9 cellular contexts compared by ENCODE assay signal in the genomic region with DNA sequence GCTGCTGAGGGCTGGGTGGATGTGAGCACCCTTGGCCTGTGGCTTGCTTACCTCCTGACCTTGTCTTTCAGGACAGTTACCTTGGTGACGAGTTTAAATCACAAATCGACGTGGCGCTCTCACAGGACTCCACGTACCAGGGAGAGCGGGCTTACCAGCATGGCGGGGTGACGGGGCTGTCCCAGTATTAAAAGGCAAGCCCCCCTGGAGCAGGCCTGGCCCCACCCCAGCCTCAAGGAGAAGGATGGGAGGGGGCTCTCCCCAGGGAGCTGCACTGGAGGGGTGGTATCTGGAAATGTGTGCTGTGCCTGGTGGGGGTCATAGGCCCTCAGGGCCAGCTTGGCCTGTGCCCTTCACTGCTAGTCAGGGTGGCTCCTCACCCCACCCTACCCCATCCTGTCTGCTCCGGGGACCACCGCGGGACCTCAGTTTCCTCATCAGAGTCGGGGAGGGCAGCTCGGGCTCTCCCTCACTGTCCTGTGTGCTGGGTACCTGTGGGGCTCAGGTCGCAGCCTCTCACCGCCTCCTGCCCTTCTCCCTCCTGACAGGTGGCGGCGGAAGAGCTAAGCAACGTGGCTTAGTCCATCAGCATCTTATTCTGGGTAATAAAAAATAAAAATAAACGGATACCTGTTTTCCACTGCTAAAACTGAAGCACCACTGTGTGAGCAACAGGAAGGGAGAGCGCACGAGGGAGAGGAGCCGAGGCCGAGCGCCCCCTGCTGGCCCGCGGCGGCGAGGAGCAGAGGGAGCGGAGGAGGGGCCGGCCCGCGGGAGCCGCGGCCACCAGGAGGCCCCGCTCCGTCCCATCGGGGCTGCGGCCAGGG. TPM values are rescaled to one million over a fixed set of nuclear protein-coding genes. Genes with fewer than 3 reads are reported as not detected.
DNase-seq lines count a peak whose midpoint lies in the region; ATAC-seq, FAIRE-seq and TF ChIP-seq lines count a peak whose summit lies in the region.
"Had no signal": no experiment of that assay in that cellular context is flagged by ENCODE, and none has a peak within 500 bp of the region (broad histone marks: within the 10 kb centered on the region; RNA-seq: fewer than 3 reads in every experiment).

No MANE protein-coding gene starts in this region.

- intact Hi-C loops in activated CD4-positive, alpha-beta T cell treated with anti-CD3 and anti-CD28 coated beads for 36 hours (cut with DNase I, micrococcal nuclease) = no loop called here
- intact Hi-C loops in HepG2 (cut with micrococcal nuclease; ENCODE audit: unreplicated experiment) = no loop called here

- CTCF ChIA-PET in activated CD4-positive, alpha-beta T cell treated with anti-CD3 and anti-CD28 coated beads for 36 hours (lab: Charles Lee) = interaction anchor here (0.6 to 1.9 kb wide), 11 partner anchors 8 to 513 kb away, joined by 3 to 12 read pairs (median 4); no protein-coding TSS in a partner anchor
- CTCF ChIA-PET in HepG2 (lab: Yijun Ruan, JAX; ENCODE audit: low intra/inter-chr PET ratio, low total read pairs) = interaction anchor here (1.7 kb wide), 1 partner anchor 121 kb away, joined by 6 read pairs; no protein-coding TSS in a partner anchor

- no peak overlapping the region for H3K27ac ChIP-seq in HepG2 (ENCODE audit: extremely low read length, insufficient read depth, low read length)
- H3K27ac ChIP-seq: SJCRH30 had no signal

- no peaks in the 10 kb centered on the region for H3K9me3 Mint-ChIP-seq in activated CD4-positive, alpha-beta T cell treated with anti-CD3 and anti-CD28 coated beads for 36 hours (ENCODE audit: low read depth)

- H3K27ac Mint-ChIP-seq in activated CD4-positive, alpha-beta T cell treated with anti-CD3 and anti-CD28 coated beads for 36 hours = no peak overlapping the region

- POLR2A ChIA-PET in activated CD4-positive, alpha-beta T cell treated with anti-CD3 and anti-CD28 coated beads for 36 hours (lab: Charles Lee) = no interaction called here
- POLR2A ChIA-PET in HepG2 (lab: Yijun Ruan, JAX) = no interaction called here

- TF ChIP-seq POLR2A in HepG2 (IDR thresholded peaks at IDR 0.05; ENCODE audit: insufficient read depth in 1 of 2, low read depth in 2 of 2, low read length in 2 of 2) = no peak

- H3K4me3 Mint-ChIP-seq in activated CD4-positive, alpha-beta T cell treated with anti-CD3 and anti-CD28 coated beads for 36 hours = no peak overlapping the region

- no peak for TF ChIP-seq EP300 in HepG2 (IDR thresholded peaks at IDR 0.05; ENCODE audit: low read depth in 2 of 2, low read length in 2 of 2)
- TF ChIP-seq EP300 in HepG2 (CRISPR knock-in tag; IDR thresholded peaks at IDR 0.05; ENCODE audit: borderline replicate concordance) = no peak

- no peaks in the 10 kb centered on the region for H3K9me3 ChIP-seq in HepG2 (ENCODE audit: low read length)
- H3K9me3 ChIP-seq: SJCRH30 had no signal

- H3K9ac ChIP-seq in HepG2 (ENCODE audit: insufficient read depth, low read depth, low read length) = no peak overlapping the region

- H3K4me1 ChIP-seq in HepG2 (ENCODE audit: insufficient read depth, low read length) = peaks cover 7% of the 10 kb centered on the region
- H3K4me1 ChIP-seq: SJCRH30 had no signal

- no TSS peak for BruUV-seq in HepG2 (replicated peaks; lab: Mats Ljungman, UMichigan)

- H4K20me1 ChIP-seq in HepG2 (ENCODE audit: insufficient read depth, low read length) = no peaks in the 10 kb centered on the region

- in situ Hi-C loops in HepG2 (cut with HindIII; ENCODE audit: extremely low pct_ligation_motif_present, low pct_unique_long_range_greater_than_20kb) = no loop called here

- H3K36me3 ChIP-seq in HepG2 (replicated peaks in 1 of 2; ENCODE audit: control insufficient read depth in 1 of 2, insufficient read depth in 2 of 2, low read length in 2 of 2) = peaks cover 38 to 63% of the 10 kb centered on the region in 2 experiments; a peak in 4 of 5 replicates

- DNase-seq in ELR (ENCODE audit: low read depth) = peak; percentile 77
- DNase-seq in Kasumi-1 (lab: John Stamatoyannopoulos, UW) = peak; percentile 59 to 62
- peak; percentile 83 for DNase-seq in activated CD4-positive, alpha-beta T cell treated with anti-CD3 and anti-CD28 coated beads for 36 hours
- peak; percentile 82 for DNase-seq in cerebellum (ENCODE audit: low spot score)
- DNase-seq in HepG2 (ENCODE audit: low spot score) = peak; percentile 35
- DNase-seq in stimulated activated CD4-positive, alpha-beta T cell treated with anti-CD3 and anti-CD28 coated beads, TNF-alpha, amount 100 ng/mL, for 1 hour (ENCODE audit: low read depth in 3 of 3, low spot score in 1 of 3) = peak; percentile 6 to 56 (median 33)
- DNase-seq in NCI-H1105 (lab: John Stamatoyannopoulos, UW) = no peak
- no peak for DNase-seq in NCI-H1417 (lab: John Stamatoyannopoulos, UW)

- no peaks in the 10 kb centered on the region for H3K27me3 ChIP-seq in HepG2 (ENCODE audit: control insufficient read depth in 1 of 2, insufficient read depth in 2 of 2, low read length in 2 of 2)
- H3K27me3 ChIP-seq: SJCRH30 had no signal

- ATAC-seq in activated CD4-positive, alpha-beta T cell treated with anti-CD3 and anti-CD28 coated beads for 36 hours = peak; percentile 92
- ATAC-seq in HepG2 = peak; percentile 85

- H3K79me2 ChIP-seq in HepG2 (ENCODE audit: insufficient read depth, low read length) = no peaks in the 10 kb centered on the region

- no peak overlapping the region for H3K4me3 ChIP-seq in HepG2 (replicated peaks in 1 of 3; ENCODE audit: insufficient read depth in 1 of 3, low read depth in 2 of 3, low read length in 3 of 3)
- H3K4me3 ChIP-seq: SJCRH30 had no signal

- no peak for FAIRE-seq in HepG2 (lab: Jason Lieb, UNC)

- H3K4me2 ChIP-seq in HepG2 (ENCODE audit: low read depth, low read length) = no peak overlapping the region

- 53% methylated on average over 21 of the region's 38 CpGs for WGBS in HepG2 (ENCODE audit: low lambda C conversion rate)

- peak; percentile 78 for TF ChIP-seq RAD21 in HepG2 (CRISPR knock-in tag; IDR thresholded peaks at IDR 0.05)

- H3K36me3 Mint-ChIP-seq in activated CD4-positive, alpha-beta T cell treated with anti-CD3 and anti-CD28 coated beads for 36 hours (ENCODE audit: low read depth) = peaks cover 43% of the 10 kb centered on the region

- H3K27me3 Mint-ChIP-seq in activated CD4-positive, alpha-beta T cell treated with anti-CD3 and anti-CD28 coated beads for 36 hours = peaks cover 3% of the 10 kb centered on the region

- peak; percentile 85 for TF ChIP-seq CTCF in HepG2 (CRISPR knock-in tag; IDR thresholded peaks at IDR 0.05)

- H2AFZ ChIP-seq in HepG2 (ENCODE audit: low read length) = no peak overlapping the region

- peaks cover 5% of the 10 kb centered on the region for H3K4me1 Mint-ChIP-seq in activated CD4-positive, alpha-beta T cell treated with anti-CD3 and anti-CD28 coated beads for 36 hours

RNA-seq across cellular contexts. Expression of a gene that starts 29.8 kb away (rescaled TPM):
- under 1 TPM; 0.11 to 0.16 TPM for total RNA-seq in activated CD4-positive, alpha-beta T cell treated with anti-CD3 and anti-CD28 coated beads for 36 hours
- 19.1 TPM for total RNA-seq in cerebellum
- total RNA-seq in HepG2 (2016; rRNA removed; fragmentation: Illumina TruSeq; extraction: Trizol) = 2.3 and 4.6 TPM in 2 replicates
- total RNA-seq in HepG2 (2016; cell fraction: cytosol; rRNA removed; fragmentation: Illumina TruSeq; extraction: Trizol; ENCODE audit: low read depth) = 5.9 and 6.2 TPM in 2 replicates
- 2.4 and 5.4 TPM in 2 replicates for total RNA-seq in HepG2 (2016; cell fraction: insoluble cytoplasmic fraction; rRNA removed; fragmentation: Illumina TruSeq; extraction: Trizol)
- 8.1 and 8.5 TPM in 2 replicates for total RNA-seq in HepG2 (2016; cell fraction: membrane; rRNA removed; fragmentation: Illumina TruSeq; extraction: Trizol)
- 3.8 and 4.7 TPM in 2 replicates for total RNA-seq in HepG2 (2016; cell fraction: nucleus; rRNA removed; fragmentation: Illumina TruSeq; extraction: Trizol)
- polyA plus RNA-seq in HepG2 (2011; rRNA removed) = 9.8 and 18.8 TPM in 2 replicates
- 11.5 and 15.3 TPM in 2 replicates for polyA plus RNA-seq in HepG2 (2011; cell fraction: cytosol; rRNA removed)
- 12.2 and 12.9 TPM in 2 replicates for polyA plus RNA-seq in HepG2 (2011; cell fraction: nucleus; rRNA removed)
- 4.3 and 5.9 TPM in 2 replicates for polyA plus RNA-seq in HepG2 (2012)
- polyA plus RNA-seq in HepG2 (2016; cell fraction: cytosol; fragmentation: Illumina TruSeq; extraction: Trizol; ENCODE audit: low read depth) = 8.6 and 10.1 TPM in 2 replicates
- 3.8 and 4.5 TPM in 2 replicates for polyA plus RNA-seq in HepG2 (2016; cell fraction: insoluble cytoplasmic fraction; fragmentation: Illumina TruSeq; extraction: Trizol; ENCODE audit: low read depth)
- polyA plus RNA-seq in HepG2 (2016; cell fraction: membrane; fragmentation: Illumina TruSeq; extraction: Trizol; ENCODE audit: low read depth) = 11.3 and 12.9 TPM in 2 replicates
- polyA plus RNA-seq in HepG2 (2016; cell fraction: nucleus; fragmentation: Illumina TruSeq; extraction: Trizol; ENCODE audit: insufficient read depth, low read depth) = 11.5 and 12.9 TPM in 2 replicates
- 13.1 and 35.4 TPM in 2 replicates for polyA minus RNA-seq in HepG2 (2011; rRNA and poly(A)+ RNA removed; ENCODE audit: low replicate concordance)
- 8.0 and 9.5 TPM in 2 replicates for polyA minus RNA-seq in HepG2 (2011; cell fraction: cytosol; rRNA and poly(A)+ RNA removed)
- polyA minus RNA-seq in HepG2 (2011; cell fraction: nucleus; rRNA and poly(A)+ RNA removed) = 1.7 and 2.4 TPM in 2 replicates

RNA-seq across cellular contexts. Expression of a gene that starts 34.4 kb away (rescaled TPM):
- 10 to 100 TPM; 72.4 to 74.0 TPM for total RNA-seq in activated CD4-positive, alpha-beta T cell treated with anti-CD3 and anti-CD28 coated beads for 36 hours
- total RNA-seq in cerebellum (43.4 TPM), HepG2 (2016; rRNA removed; fragmentation: Illumina TruSeq; extraction: Trizol) (37.3 and 41.8 TPM in 2 replicates)
- total RNA-seq in HepG2 (2016; cell fraction: cytosol; rRNA removed; fragmentation: Illumina TruSeq; extraction: Trizol; ENCODE audit: low read depth) = 12.2 and 13.8 TPM in 2 replicates
- 29.5 and 44.5 TPM in 2 replicates for total RNA-seq in HepG2 (2016; cell fraction: insoluble cytoplasmic fraction; rRNA removed; fragmentation: Illumina TruSeq; extraction: Trizol)
- 18.3 and 21.1 TPM in 2 replicates for total RNA-seq in HepG2 (2016; cell fraction: membrane; rRNA removed; fragmentation: Illumina TruSeq; extraction: Trizol)
- total RNA-seq in HepG2 (2016; cell fraction: nucleus; rRNA removed; fragmentation: Illumina TruSeq; extraction: Trizol) = 36.9 and 43.6 TPM in 2 replicates
- polyA plus RNA-seq in HepG2 (2011; rRNA removed) = 16.9 and 23.1 TPM in 2 replicates
- 11.8 and 14.9 TPM in 2 replicates for polyA plus RNA-seq in HepG2 (2011; cell fraction: cytosol; rRNA removed)
- polyA plus RNA-seq in HepG2 (2011; cell fraction: nucleus; rRNA removed) = 81.5 and 87.6 TPM in 2 replicates
- polyA plus RNA-seq in HepG2 (2012) = 32.0 and 33.3 TPM in 2 replicates
- polyA plus RNA-seq in HepG2 (2016; cell fraction: cytosol; fragmentation: Illumina TruSeq; extraction: Trizol; ENCODE audit: low read depth) = 5.5 and 6.1 TPM in 2 replicates
- 29.2 and 42.1 TPM in 2 replicates for polyA plus RNA-seq in HepG2 (2016; cell fraction: insoluble cytoplasmic fraction; fragmentation: Illumina TruSeq; extraction: Trizol; ENCODE audit: low read depth)
- polyA plus RNA-seq in HepG2 (2016; cell fraction: membrane; fragmentation: Illumina TruSeq; extraction: Trizol; ENCODE audit: low read depth) = 9.6 and 10.6 TPM in 2 replicates
- 67.1 and 73.6 TPM in 2 replicates for polyA plus RNA-seq in HepG2 (2016; cell fraction: nucleus; fragmentation: Illumina TruSeq; extraction: Trizol; ENCODE audit: insufficient read depth, low read depth)
- polyA minus RNA-seq in HepG2 (2011; rRNA and poly(A)+ RNA removed; ENCODE audit: low replicate concordance) = 65.4 and 85.0 TPM in 2 replicates
- 39.4 and 46.0 TPM in 2 replicates for polyA minus RNA-seq in HepG2 (2011; cell fraction: cytosol; rRNA and poly(A)+ RNA removed)
- polyA minus RNA-seq in HepG2 (2011; cell fraction: nucleus; rRNA and poly(A)+ RNA removed) = 47.6 and 69.0 TPM in 2 replicates

RNA-seq across cellular contexts. Expression of a gene that starts 53.0 kb away (rescaled TPM):
- 100 to 1,000 TPM; 158 to 182 TPM for total RNA-seq in activated CD4-positive, alpha-beta T cell treated with anti-CD3 and anti-CD28 coated beads for 36 hours
- 58.3 TPM for total RNA-seq in cerebellum
- total RNA-seq in HepG2 (2016; rRNA removed; fragmentation: Illumina TruSeq; extraction: Trizol) = 188 and 189 TPM in 2 replicates
- 90.0 and 90.2 TPM in 2 replicates for total RNA-seq in HepG2 (2016; cell fraction: cytosol; rRNA removed; fragmentation: Illumina TruSeq; extraction: Trizol; ENCODE audit: low read depth)
- 172 and 181 TPM in 2 replicates for total RNA-seq in HepG2 (2016; cell fraction: insoluble cytoplasmic fraction; rRNA removed; fragmentation: Illumina TruSeq; extraction: Trizol)
- total RNA-seq in HepG2 (2016; cell fraction: membrane; rRNA removed; fragmentation: Illumina TruSeq; extraction: Trizol) = 87.8 and 90.8 TPM in 2 replicates
- total RNA-seq in HepG2 (2016; cell fraction: nucleus; rRNA removed; fragmentation: Illumina TruSeq; extraction: Trizol) = 70.6 and 74.1 TPM in 2 replicates
- polyA plus RNA-seq in HepG2 (2011; rRNA removed) = 205 and 222 TPM in 2 replicates
- polyA plus RNA-seq in HepG2 (2011; cell fraction: cytosol; rRNA removed) = 175 and 335 TPM in 2 replicates
- polyA plus RNA-seq in HepG2 (2011; cell fraction: nucleus; rRNA removed) = 191 and 222 TPM in 2 replicates
- polyA plus RNA-seq in HepG2 (2012) = 86.4 and 120 TPM in 2 replicates
- 73.8 and 86.7 TPM in 2 replicates for polyA plus RNA-seq in HepG2 (2016; cell fraction: cytosol; fragmentation: Illumina TruSeq; extraction: Trizol; ENCODE audit: low read depth)
- polyA plus RNA-seq in HepG2 (2016; cell fraction: insoluble cytoplasmic fraction; fragmentation: Illumina TruSeq; extraction: Trizol; ENCODE audit: low read depth) = 149 and 196 TPM in 2 replicates
- 72.3 and 75.2 TPM in 2 replicates for polyA plus RNA-seq in HepG2 (2016; cell fraction: membrane; fragmentation: Illumina TruSeq; extraction: Trizol; ENCODE audit: low read depth)
- 134 and 136 TPM in 2 replicates for polyA plus RNA-seq in HepG2 (2016; cell fraction: nucleus; fragmentation: Illumina TruSeq; extraction: Trizol; ENCODE audit: insufficient read depth, low read depth)
- polyA minus RNA-seq in HepG2 (2011; rRNA and poly(A)+ RNA removed; ENCODE audit: low replicate concordance) = 163 and 283 TPM in 2 replicates
- polyA minus RNA-seq in HepG2 (2011; cell fraction: cytosol; rRNA and poly(A)+ RNA removed) = 82.7 and 99.4 TPM in 2 replicates
- polyA minus RNA-seq in HepG2 (2011; cell fraction: nucleus; rRNA and poly(A)+ RNA removed) = 41.8 and 44.1 TPM in 2 replicates

RNA-seq across cellular contexts. Expression of a gene that starts 53.3 kb away (rescaled TPM):
- 10 to 100 TPM; 51.4 to 53.4 TPM for total RNA-seq in activated CD4-positive, alpha-beta T cell treated with anti-CD3 and anti-CD28 coated beads for 36 hours
- total RNA-seq in cerebellum (32.2 TPM), HepG2 (2016; rRNA removed; fragmentation: Illumina TruSeq; extraction: Trizol) (44.6 and 46.2 TPM in 2 replicates)
- total RNA-seq in HepG2 (2016; cell fraction: cytosol; rRNA removed; fragmentation: Illumina TruSeq; extraction: Trizol; ENCODE audit: low read depth) = 26.8 and 31.4 TPM in 2 replicates
- total RNA-seq in HepG2 (2016; cell fraction: insoluble cytoplasmic fraction; rRNA removed; fragmentation: Illumina TruSeq; extraction: Trizol) = 36.8 and 44.8 TPM in 2 replicates
- total RNA-seq in HepG2 (2016; cell fraction: membrane; rRNA removed; fragmentation: Illumina TruSeq; extraction: Trizol) = 34.9 and 35.2 TPM in 2 replicates
- total RNA-seq in HepG2 (2016; cell fraction: nucleus; rRNA removed; fragmentation: Illumina TruSeq; extraction: Trizol) = 21.6 and 22.6 TPM in 2 replicates
- polyA plus RNA-seq in HepG2 (2011; rRNA removed) = 27.0 and 28.9 TPM in 2 replicates
- polyA plus RNA-seq in HepG2 (2011; cell fraction: cytosol; rRNA removed) = 18.7 and 29.0 TPM in 2 replicates
- polyA plus RNA-seq in HepG2 (2011; cell fraction: nucleus; rRNA removed) = 45.0 and 51.2 TPM in 2 replicates
- polyA plus RNA-seq in HepG2 (2012) = 13.7 and 15.9 TPM in 2 replicates
- polyA plus RNA-seq in HepG2 (2016; cell fraction: cytosol; fragmentation: Illumina TruSeq; extraction: Trizol; ENCODE audit: low read depth) = 25.8 and 27.7 TPM in 2 replicates
- polyA plus RNA-seq in HepG2 (2016; cell fraction: insoluble cytoplasmic fraction; fragmentation: Illumina TruSeq; extraction: Trizol; ENCODE audit: low read depth) = 36.1 and 38.2 TPM in 2 replicates
- polyA plus RNA-seq in HepG2 (2016; cell fraction: membrane; fragmentation: Illumina TruSeq; extraction: Trizol; ENCODE audit: low read depth) = 21.6 and 25.1 TPM in 2 replicates
- 42.3 and 43.7 TPM in 2 replicates for polyA plus RNA-seq in HepG2 (2016; cell fraction: nucleus; fragmentation: Illumina TruSeq; extraction: Trizol; ENCODE audit: insufficient read depth, low read depth)
- 54.2 and 128 TPM in 2 replicates for polyA minus RNA-seq in HepG2 (2011; rRNA and poly(A)+ RNA removed; ENCODE audit: low replicate concordance)
- 14.5 and 19.5 TPM in 2 replicates for polyA minus RNA-seq in HepG2 (2011; cell fraction: cytosol; rRNA and poly(A)+ RNA removed)
- 18.6 and 24.2 TPM in 2 replicates for polyA minus RNA-seq in HepG2 (2011; cell fraction: nucleus; rRNA and poly(A)+ RNA removed)

Comparison
In these comparisons a context has a peak if more than half of its experiments do, and no peak if none do; other contexts are left out.
1. DNase-seq: peak in ELR (single experiment), Kasumi-1 (2 of 2), activated CD4-positive, alpha-beta T cell treated with anti-CD3 and anti-CD28 coated beads for 36 hours (single experiment), cerebellum (single experiment), HepG2 (single experiment) and stimulated activated CD4-positive, alpha-beta T cell treated with anti-CD3 and anti-CD28 coated beads, TNF-alpha, amount 100 ng/mL, for 1 hour (3 of 3); none in NCI-H1105 (single experiment) and NCI-H1417 (0 of 3).